In the genomic region with DNA sequence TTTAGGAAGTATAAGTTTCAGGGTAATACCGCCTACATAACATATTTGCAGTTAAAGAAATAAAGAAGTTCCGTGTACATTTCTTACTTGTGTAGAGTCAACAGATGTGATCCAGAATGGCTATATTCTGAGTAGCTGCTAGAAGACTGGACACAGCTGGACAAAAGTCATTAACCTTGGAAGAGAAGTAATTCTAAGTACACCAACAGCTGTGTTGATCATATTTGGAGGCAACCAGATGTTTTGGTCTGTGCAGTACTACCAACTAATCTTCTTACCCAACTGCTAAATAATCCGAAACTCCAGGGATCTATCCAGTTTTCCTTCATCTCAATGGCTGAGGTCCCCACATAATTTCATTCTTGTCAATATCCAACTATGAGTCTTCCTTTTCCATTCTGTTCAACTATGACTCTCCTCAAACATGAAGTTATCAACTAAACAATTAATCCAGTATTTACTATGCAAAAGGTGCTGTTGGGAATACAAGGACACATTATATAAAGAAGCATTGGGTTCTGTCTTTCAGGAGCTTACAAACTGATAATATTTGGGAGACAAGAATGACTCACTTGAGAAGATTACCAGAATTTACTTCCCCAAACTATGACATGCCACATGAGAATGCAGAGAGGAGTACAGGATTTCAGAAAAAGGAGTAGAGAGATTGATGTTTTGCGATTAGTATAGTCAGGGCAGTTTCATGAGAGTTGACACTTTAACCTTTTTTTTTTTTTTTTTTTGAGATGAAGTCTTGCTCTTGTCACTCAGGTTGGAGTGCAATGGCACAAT, we compare ENCODE assay signal across 20 cellular contexts.
"Had no signal": no experiment of that assay in that cellular context is flagged by ENCODE, and none has a peak within 500 bp of the region (broad histone marks: within the 10 kb centered on the region; RNA-seq: fewer than 3 reads in every experiment).

No MANE protein-coding gene starts in this region.

- ATAC-seq: activated CD8-positive, alpha-beta memory T cell treated with anti-CD3 and anti-CD28 coated beads, Interleukin-2, amount 10 ng/mL, durations not matched to agents 7 days and 5 days; natural killer cell; stimulated activated naive B cell treated with anti-CD40 and anti-IgM and Interleukin-4, amounts not matched to agents 10 μg/mL and 1 μg/mL and 100 μg/mL, for 72 hours; T-cell had no signal

- H3K27ac ChIP-seq: adrenal gland, coronary artery, thyroid gland, VCaP had no signal

- H3K4me3 ChIP-seq: adrenal gland, coronary artery, thyroid gland had no signal

- DNase-seq: activated CD4-positive, alpha-beta memory T cell treated with anti-CD3 and anti-CD28 coated beads for 36 hours; activated CD8-positive, alpha-beta memory T cell treated with anti-CD3 and anti-CD28 coated beads, Interleukin-2, amount 10 ng/mL, durations not matched to agents 7 days and 5 days; activated naive CD4-positive, alpha-beta T cell treated with anti-CD3 and anti-CD28 coated beads, Interleukin-2, amount 10 ng/mL, durations not matched to agents 7 days and 5 days; activated T-cell treated with anti-CD3 and anti-CD28 coated beads, Interleukin-2, amount 50 U/mL, for 1 hour; adrenal gland; central memory CD4-positive, alpha-beta T cell; effector CD4-positive, alpha-beta T cell; islet precursor cell; mammary epithelial cell; natural killer cell; posterior cingulate gyrus; retina; stimulated activated CD4-positive, alpha-beta T cell treated with anti-CD3 and anti-CD28 coated beads, Interleukin-15, amount 100 ng/mL, for 24 hours; stimulated activated CD4-positive, alpha-beta T cell treated with anti-CD3 and anti-CD28 coated beads, Interleukin-4, amount 100 ng/mL, for 1 hour; stimulated activated naive B cell treated with anti-CD40 and anti-IgM and Interleukin-4, amounts not matched to agents 10 μg/mL and 1 μg/mL and 100 μg/mL, for 72 hours; T-cell; T1000; thyroid gland had no signal
